ENCODE assay signal across 16 cellular contexts in the genomic region with DNA sequence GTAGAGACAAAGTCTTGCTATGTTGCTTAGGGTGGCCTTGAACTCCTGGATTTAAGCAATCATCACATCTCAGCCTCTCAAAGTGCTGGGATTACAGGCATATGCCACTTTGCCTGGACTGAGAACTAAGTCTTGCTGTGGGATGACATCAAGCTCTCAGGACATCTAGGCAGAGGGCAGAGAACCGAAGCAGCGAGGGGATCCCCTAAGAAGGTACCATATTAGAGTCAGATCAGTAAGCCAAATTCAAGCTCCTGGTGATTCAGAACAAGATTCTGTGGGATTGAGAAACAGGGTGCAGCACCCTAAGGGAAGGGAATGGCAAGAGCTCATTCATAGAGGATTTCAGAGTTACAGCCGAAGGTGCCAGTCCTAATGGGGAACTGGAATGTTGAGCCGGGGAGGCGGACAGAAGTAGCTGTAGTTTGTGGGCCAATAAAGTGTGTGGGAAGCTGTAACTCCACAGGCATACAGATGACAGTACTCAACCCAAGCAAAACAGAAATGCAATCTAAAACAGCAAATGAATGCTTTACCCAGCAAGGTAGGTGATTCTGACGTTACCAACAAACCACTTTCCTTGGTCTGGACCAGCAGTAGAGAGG. TPM values are rescaled to one million over a fixed set of nuclear protein-coding genes. Genes with fewer than 3 reads are reported as not detected.
A peak's percentile ranks its signal among the peaks of the same experiment; 100 is the strongest.
DNase-seq lines count a peak whose midpoint lies in the region; ATAC-seq and TF ChIP-seq lines count a peak whose summit lies in the region.
"Had no signal": no experiment of that assay in that cellular context is flagged by ENCODE, and none has a peak within 500 bp of the region (broad histone marks: within the 10 kb centered on the region; RNA-seq: fewer than 3 reads in every experiment).

No MANE protein-coding gene starts in this region.

- H3K36me3 ChIP-seq in HEK293 (ENCODE audit: control insufficient read depth in 2 of 2, insufficient read depth in 1 of 2, low read length in 2 of 2) (no peaks in the 10 kb centered on the region; a peak in 1 of 3 replicates), mucosa of descending colon (ENCODE audit: low read depth) (no peaks in the 10 kb centered on the region), lower lobe of right lung (no peaks in the 10 kb centered on the region)
- H3K36me3 ChIP-seq: BLaER1 treated with 17β-estradiol and CSF1 and Interleukin-3, amounts not matched to agents 10 nM and 100 nM; HAP-1 had no signal

- POLR2A ChIA-PET in HEK293 (lab: Yijun Ruan, JAX), result no interaction called here

- peak; percentile 59 for ATAC-seq in activated T-helper 17 cell treated with anti-CD3 and anti-CD28 coated beads, Interleukin-2, amount 50 U/mL, for 72 hours (replicated peaks)
- ATAC-seq in esophagus mucosa (peak; percentile 91), mucosa of descending colon (no peak), lower lobe of right lung (no peak), GM19397 (IDR thresholded peaks at IDR 0.05; ENCODE audit: unreplicated experiment) (no peak)

- no peak overlapping the region for H3K27ac Mint-ChIP-seq in activated T-helper 17 cell treated with anti-CD3 and anti-CD28 coated beads, Interleukin-2, amount 50 U/mL, for 72 hours
- H3K27ac Mint-ChIP-seq in nephron progenitor cell, result peak overlapping the region; percentile 53

- H3K27ac ChIP-seq in HEK293 (ENCODE audit: extremely low read depth, low read depth, low read length), result no peak overlapping the region
- no peak overlapping the region for H3K27ac ChIP-seq in lower lobe of right lung
- H3K27ac ChIP-seq: BLaER1 treated with 17β-estradiol and CSF1 and Interleukin-3, amounts not matched to agents 10 nM and 100 nM had no signal

- no peak overlapping the region for H3K4me3 Mint-ChIP-seq in activated T-helper 17 cell treated with anti-CD3 and anti-CD28 coated beads, Interleukin-2, amount 50 U/mL, for 72 hours
- peak overlapping the region; percentile 4 for H3K4me3 Mint-ChIP-seq in nephron progenitor cell
- H3K4me3 Mint-ChIP-seq: CD4-positive, CD25-positive, alpha-beta regulatory T cell had no signal

- no peaks in the 10 kb centered on the region for H3K27me3 ChIP-seq in lower lobe of right lung (ENCODE audit: low read depth)
- H3K27me3 ChIP-seq: BLaER1 treated with 17β-estradiol and CSF1 and Interleukin-3, amounts not matched to agents 10 nM and 100 nM had no signal

- TF ChIP-seq CTCF in HEK293 (tag by site-specific recombination; IDR thresholded peaks at IDR 0.05) (no peak), nephron progenitor cell (IDR thresholded peaks at IDR 0.05) (no peak), mucosa of descending colon (IDR thresholded peaks at IDR 0.05) (no peak), lower lobe of right lung (IDR thresholded peaks at IDR 0.05) (no peak)

- peaks cover 14% of the 10 kb centered on the region for H3K4me1 Mint-ChIP-seq in activated T-helper 17 cell treated with anti-CD3 and anti-CD28 coated beads, Interleukin-2, amount 50 U/mL, for 72 hours
- peaks cover 46% of the 10 kb centered on the region for H3K4me1 Mint-ChIP-seq in nephron progenitor cell

- H3K4me3 ChIP-seq in HEK293 (ENCODE audit: low read depth, low read length), result no peak overlapping the region
- H3K4me3 ChIP-seq in mucosa of descending colon, result no peak overlapping the region
- H3K4me3 ChIP-seq in lower lobe of right lung, result no peak overlapping the region
- H3K4me3 ChIP-seq: BLaER1 treated with 17β-estradiol and CSF1 and Interleukin-3, amounts not matched to agents 10 nM and 100 nM; HAP-1 had no signal

- peaks cover 9% of the 10 kb centered on the region for H3K9me3 Mint-ChIP-seq in activated T-helper 17 cell treated with anti-CD3 and anti-CD28 coated beads, Interleukin-2, amount 50 U/mL, for 72 hours
- H3K9me3 Mint-ChIP-seq in nephron progenitor cell, result peaks cover 8% of the 10 kb centered on the region

- H3K9me3 ChIP-seq in HEK293 (ENCODE audit: control insufficient read depth, insufficient read depth, low read depth, low read length) (no peaks in the 10 kb centered on the region), mucosa of descending colon (no peaks in the 10 kb centered on the region), lower lobe of right lung (no peaks in the 10 kb centered on the region)
- H3K9me3 ChIP-seq: BLaER1 treated with 17β-estradiol and CSF1 and Interleukin-3, amounts not matched to agents 10 nM and 100 nM; HAP-1 had no signal

- H3K36me3 Mint-ChIP-seq in activated T-helper 17 cell treated with anti-CD3 and anti-CD28 coated beads, Interleukin-2, amount 50 U/mL, for 72 hours (ENCODE audit: low read depth), result no peaks in the 10 kb centered on the region
- peaks cover 52% of the 10 kb centered on the region for H3K36me3 Mint-ChIP-seq in nephron progenitor cell (ENCODE audit: low read depth)

- CTCF ChIA-PET in HEK293 (lab: Yijun Ruan, JAX), result no interaction called here

- H3K27me3 Mint-ChIP-seq in activated T-helper 17 cell treated with anti-CD3 and anti-CD28 coated beads, Interleukin-2, amount 50 U/mL, for 72 hours, result no peaks in the 10 kb centered on the region
- H3K27me3 Mint-ChIP-seq in nephron progenitor cell (ENCODE audit: low read depth, poor library complexity), result peaks cover 5% of the 10 kb centered on the region
- H3K27me3 Mint-ChIP-seq: CD4-positive, CD25-positive, alpha-beta regulatory T cell had no signal

- intact Hi-C loops in mucosa of descending colon (cut with DNase I, micrococcal nuclease) (no loop called here), lower lobe of right lung (cut with DNase I) (no loop called here)

- H3K4me1 ChIP-seq in HEK293 (ENCODE audit: control insufficient read depth, insufficient read depth, low read length) (peaks cover under 1% of the 10 kb centered on the region; the same call in 1 of the 2 replicates), mucosa of descending colon (ENCODE audit: low read depth) (no peaks in the 10 kb centered on the region), lower lobe of right lung (no peaks in the 10 kb centered on the region)
- H3K4me1 ChIP-seq: BLaER1 treated with 17β-estradiol and CSF1 and Interleukin-3, amounts not matched to agents 10 nM and 100 nM had no signal

- DNase-seq in nephron progenitor cell, result no peak
- DNase-seq in mucosa of descending colon, result no peak
- no peak for DNase-seq in activated CD8-positive, alpha-beta memory T cell treated with anti-CD3 and anti-CD28 coated beads, Interleukin-2, amount 50 U/mL, for 4 hours
- no peak for DNase-seq in lower lobe of right lung
- DNase-seq: ACHN; Calu3; CD4-positive, CD25-positive, alpha-beta regulatory T cell; DMS 273 treated with DMSO at 0.1 percent for 48 hours; GOT3; IMR-90 had no signal

TF ChIP-seq in HEK293, 187 proteins besides CTCF, POLR2A, EP300 and RAD21 (continues in another document):
- TF ChIP-seq ZNF121 (tag by site-specific recombination; IDR thresholded peaks at IDR 0.05), result no peak
- peak; percentile 55; the same call in 1 of the 2 replicates for TF ChIP-seq ZFHX2 (tag by site-specific recombination; conservative IDR thresholded peaks at IDR 0.05)
- TF ChIP-seq ZNF311 (tag by site-specific recombination; IDR thresholded peaks at IDR 0.05; ENCODE audit: borderline replicate concordance), result no peak
- TF ChIP-seq ZNF214 (tag by site-specific recombination; IDR thresholded peaks at IDR 0.05; ENCODE audit: borderline replicate concordance), result no peak
- TF ChIP-seq BCL11A (tag by site-specific recombination; IDR thresholded peaks at IDR 0.05; ENCODE audit: low read depth), result no peak
- no peak for TF ChIP-seq ZSCAN23 (tag by site-specific recombination; IDR thresholded peaks at IDR 0.05)
- no peak for TF ChIP-seq ZNF580 (tag by site-specific recombination; IDR thresholded peaks at IDR 0.05)
- no peak for TF ChIP-seq ZBTB26 (tag by site-specific recombination; optimal IDR thresholded peaks at IDR 0.05)
- no peak for TF ChIP-seq ZNF416 (tag by site-specific recombination; IDR thresholded peaks at IDR 0.05)
- TF ChIP-seq EGR2 (tag by site-specific recombination; IDR thresholded peaks at IDR 0.05; ENCODE audit: low read depth), result 0 out of 2 replicates have a peak, but pooled peaks have one; percentile 21
- TF ChIP-seq BCL11B (tag by site-specific recombination; IDR thresholded peaks at IDR 0.05; ENCODE audit: low read depth), result no peak

RNA-seq across cellular contexts. Expression of gene EPHA4, which starts 30.9 kb away (rescaled TPM):
- 10 to 100 TPM in 1 of 2 donors, 1 to 10 TPM in 1; 8.0 to 13.8 TPM for total RNA-seq in activated T-helper 17 cell treated with anti-CD3 and anti-CD28 coated beads, Interleukin-2, amount 50 U/mL, for 72 hours
- total RNA-seq in esophagus mucosa (16.9 TPM), mucosa of descending colon (10 to 100 TPM; 21.4 to 36.8 (median 21.9) TPM), lower lobe of right lung (13.8 TPM)

Comparison
In these comparisons a context has a peak if more than half of its experiments do, and no peak if none do; other contexts are left out.
1. ATAC-seq: peak in activated T-helper 17 cell treated with anti-CD3 and anti-CD28 coated beads, Interleukin-2, amount 50 U/mL, for 72 hours (single experiment) and esophagus mucosa (single experiment); none in mucosa of descending colon (single experiment), lower lobe of right lung (0 of 2) and GM19397 (single experiment).